Comparison of ENCODE assay signal across 8 cellular contexts in genomic region chr20:49610701-49611538, GRCh38. TPM values are rescaled to one million over a fixed set of nuclear protein-coding genes. Genes with fewer than 3 reads are reported as not detected.
DNase-seq lines count a peak whose midpoint lies in the region; ATAC-seq and TF ChIP-seq lines count a peak whose summit lies in the region.

No MANE protein-coding gene starts in this region.

- DNase-seq in AG08395 (ENCODE audit: low spot score), result peak; percentile 75
- peak; percentile 91 for DNase-seq in HuH-7.5 (ENCODE audit: low spot score)
- DNase-seq in RPMI7951 (ENCODE audit: low read depth), result peak; percentile 69
- no peak for DNase-seq in foreskin keratinocyte
- peak in 51 of 56 donors; percentile 17 to 87 (median 58) for DNase-seq in nucleus accumbens (lab: John Stamatoyannopoulos, UW)
- DNase-seq in thoracic aorta (ENCODE audit: low spot score), result no peak

- no peaks in the 10 kb centered on the region for H3K9me3 ChIP-seq in thoracic aorta

- H3K27me3 Mint-ChIP-seq in activated T-helper 17 cell treated with anti-CD3 and anti-CD28 coated beads, Interleukin-2, amount 50 U/mL, for 72 hours, result peaks cover 5% of the 10 kb centered on the region

- H3K4me1 Mint-ChIP-seq in activated T-helper 17 cell treated with anti-CD3 and anti-CD28 coated beads, Interleukin-2, amount 50 U/mL, for 72 hours, result peaks cover 13% of the 10 kb centered on the region

- no peaks in the 10 kb centered on the region for H3K36me3 Mint-ChIP-seq in activated T-helper 17 cell treated with anti-CD3 and anti-CD28 coated beads, Interleukin-2, amount 50 U/mL, for 72 hours (ENCODE audit: low read depth)

- no peaks in the 10 kb centered on the region for H3K36me3 ChIP-seq in thoracic aorta

- H3K27me3 ChIP-seq in foreskin keratinocyte, result no peaks in the 10 kb centered on the region
- H3K27me3 ChIP-seq in thoracic aorta (replicated peaks; ENCODE audit: insufficient read depth), result no peaks in the 10 kb centered on the region

- H3K4me1 ChIP-seq in foreskin keratinocyte (no peaks in the 10 kb centered on the region), thoracic aorta (ENCODE audit: control insufficient read depth in 1 of 2, low read depth in 2 of 2) (peaks cover 7 to 35% of the 10 kb centered on the region in 2 donors)

- TF ChIP-seq CTCF in foreskin keratinocyte (conservative IDR thresholded peaks at IDR 0.05), result peak; percentile 98
- peak; percentile 100 for TF ChIP-seq CTCF in thoracic aorta (IDR thresholded peaks at IDR 0.05)

- ATAC-seq in GM18867 (IDR thresholded peaks at IDR 0.05; ENCODE audit: unreplicated experiment) (peak; percentile 60), foreskin keratinocyte (peak; percentile 61), thoracic aorta (ENCODE audit: insufficient number of reproducible peaks, low FRiP score, low read depth) (peak; percentile 45)
- peak; percentile 77 for ATAC-seq in activated T-helper 17 cell treated with anti-CD3 and anti-CD28 coated beads, Interleukin-2, amount 50 U/mL, for 72 hours (replicated peaks)

- H3K27ac ChIP-seq in foreskin keratinocyte (no peak overlapping the region), thoracic aorta (no peak overlapping the region)

- peak overlapping the region; percentile 45 for H3K4me3 ChIP-seq in thoracic aorta

- no peak overlapping the region for H3K27ac Mint-ChIP-seq in activated T-helper 17 cell treated with anti-CD3 and anti-CD28 coated beads, Interleukin-2, amount 50 U/mL, for 72 hours

- H3K4me3 Mint-ChIP-seq in activated T-helper 17 cell treated with anti-CD3 and anti-CD28 coated beads, Interleukin-2, amount 50 U/mL, for 72 hours, result peak overlapping the region; percentile 54

- H3K9me3 Mint-ChIP-seq in activated T-helper 17 cell treated with anti-CD3 and anti-CD28 coated beads, Interleukin-2, amount 50 U/mL, for 72 hours, result no peaks in the 10 kb centered on the region

RNA-seq across cellular contexts. Expression of gene PTGIS, which starts 43.0 kb away (rescaled TPM):
- total RNA-seq in RPMI7951 (2014; rRNA removed; shearing (Covaris generic)), result under 0.01 and 0.24 TPM in 2 replicates
- total RNA-seq in activated T-helper 17 cell treated with anti-CD3 and anti-CD28 coated beads, Interleukin-2, amount 50 U/mL, for 72 hours, result 1 to 10 TPM in 1 of 2 donors, under 1 TPM in 1; 0.56 to 2.3 TPM
- total RNA-seq in foreskin keratinocyte, result not detected in 2 replicates
- polyA plus RNA-seq in foreskin keratinocyte, result not detected in 2 replicates
- 100 to 1,000 TPM; 397 to 465 TPM for total RNA-seq in thoracic aorta

Comparison
In these comparisons a context has a peak if more than half of its experiments do, and no peak if none do; other contexts are left out.
1. DNase-seq: peak in AG08395 (single experiment), HuH-7.5 (single experiment), RPMI7951 (single experiment) and nucleus accumbens (51 of 56); none in foreskin keratinocyte (0 of 2) and thoracic aorta (single experiment).
2. RNA of gene PTGIS, which starts 43.0 kb away (total RNA-seq): 397 to 465 TPM in thoracic aorta; 0.56 to 2.3 TPM in activated T-helper 17 cell treated with anti-CD3 and anti-CD28 coated beads, Interleukin-2, amount 50 U/mL, for 72 hours, under 0.01 to 0.24 TPM in RPMI7951 and not detected in foreskin keratinocyte; every median in the first group is over 100 times any median in the second.
3. Peak in every context shown above with its lines, with median percentiles within 50 percentile points of each other: ATAC-seq.